ENCODE assay signal across 21 cellular contexts in the genomic region with DNA sequence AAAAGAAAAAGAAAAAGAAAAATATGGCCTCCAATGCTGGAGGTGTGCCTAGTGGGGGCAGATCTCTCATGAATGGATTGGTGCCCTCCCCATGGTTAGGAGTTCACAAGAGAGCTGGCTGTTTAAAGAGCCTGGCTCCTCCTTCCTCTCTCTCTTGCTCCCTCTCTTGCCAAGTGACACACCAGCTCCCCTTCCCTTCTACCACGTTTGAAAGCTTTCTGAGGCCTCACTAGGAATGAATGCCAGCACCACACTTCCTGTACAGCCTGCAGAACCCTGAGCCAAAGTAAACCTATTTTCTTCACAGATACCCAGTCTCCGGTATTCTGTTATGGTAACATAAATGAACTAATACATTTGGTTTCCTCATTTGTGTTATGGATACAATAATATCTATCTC.
DNase-seq lines count a peak whose midpoint lies in the region; TF ChIP-seq lines count a peak whose summit lies in the region.
"Had no signal": no experiment of that assay in that cellular context is flagged by ENCODE, and none has a peak within 500 bp of the region (broad histone marks: within the 10 kb centered on the region; RNA-seq: fewer than 3 reads in every experiment).

No MANE protein-coding gene starts in this region.

- no peaks in the 10 kb centered on the region for H3K27me3 ChIP-seq in ACC112 (ENCODE audit: insufficient read depth, low read length)
- H3K27me3 ChIP-seq: ovary had no signal

- peak overlapping the region; percentile 13 for H2AFZ ChIP-seq in ACC112 (ENCODE audit: low read length, unreplicated experiment)

- H3K27ac ChIP-seq in ACC112 (ENCODE audit: low read depth, low read length) (peak overlapping the region; percentile 38), HEK293 (ENCODE audit: extremely low read depth, low read depth, low read length) (no peak overlapping the region)
- H3K27ac ChIP-seq: KMS-11, ovary, skin epidermis, stomach had no signal

- H3K36me3 Mint-ChIP-seq in nephron progenitor cell (ENCODE audit: low read depth), result no peaks in the 10 kb centered on the region

- in situ Hi-C loops in astrocyte of the cerebellum (cut with HindIII; ENCODE audit: low sequenced_read_pairs), result no loop called here

- no peaks in the 10 kb centered on the region for H3K9me3 ChIP-seq in HEK293 (ENCODE audit: control insufficient read depth, insufficient read depth, low read depth, low read length)
- H3K9me3 ChIP-seq: BE2C, ovary, stomach had no signal

- no peaks in the 10 kb centered on the region for H3K9me3 Mint-ChIP-seq in nephron progenitor cell
- H3K9me3 Mint-ChIP-seq: dendritic cell treated with granulocyte-macrophage colony-stimulating factor and Interleukin-4, amounts not matched to agents 40 ng/mL and 50 ng/mL, for 4 days had no signal

- H3K27ac Mint-ChIP-seq in nephron progenitor cell, result no peak overlapping the region
- H3K27ac Mint-ChIP-seq: dendritic cell treated with granulocyte-macrophage colony-stimulating factor and Interleukin-4, amounts not matched to agents 40 ng/mL and 50 ng/mL, for 4 days had no signal

- peaks cover 54% of the 10 kb centered on the region for H3K4me1 Mint-ChIP-seq in nephron progenitor cell

- no peak overlapping the region for H3K4me3 ChIP-seq in ACC112 (ENCODE audit: low read depth, low read length)
- H3K4me3 ChIP-seq in HEK293 (ENCODE audit: low read depth, low read length), result no peak overlapping the region
- no peak overlapping the region for H3K4me3 ChIP-seq in astrocyte of the cerebellum (ENCODE audit: low read depth, low read length)
- H3K4me3 ChIP-seq: GM12878, lung, ovary, skin epidermis, stomach had no signal

- POLR2A ChIA-PET in HEK293 (lab: Yijun Ruan, JAX), result no interaction called here

- H3K79me2 ChIP-seq in ACC112 (ENCODE audit: control insufficient read depth, insufficient read depth, low read length, unreplicated experiment), result no peaks in the 10 kb centered on the region

- no peaks in the 10 kb centered on the region for H3K36me3 ChIP-seq in ACC112 (ENCODE audit: insufficient read depth, low read length)
- no peaks in the 10 kb centered on the region for H3K36me3 ChIP-seq in HEK293 (ENCODE audit: control insufficient read depth in 2 of 2, insufficient read depth in 1 of 2, low read length in 2 of 2)
- H3K36me3 ChIP-seq: BE2C, ovary, stomach had no signal

- CTCF ChIA-PET in HEK293 (lab: Yijun Ruan, JAX), result interaction anchor here (0.6 to 12.7 kb wide), 3 partner anchors 61 to 202 kb away, joined by 3 to 143 read pairs (median 3); no protein-coding TSS in a partner anchor

- H3K27me3 Mint-ChIP-seq in nephron progenitor cell (ENCODE audit: low read depth, poor library complexity), result peaks cover 62% of the 10 kb centered on the region

- DNase-seq in astrocyte of the cerebellum (ENCODE audit: low read depth), result peak; percentile 28
- peak; percentile 67 for DNase-seq in iris pigment epithelial cell (ENCODE audit: low read depth)
- DNase-seq in NCI-H1417 treated with DMSO at 0.1 percent for 48 hours (lab: John Stamatoyannopoulos, UW), result no peak
- no peak for DNase-seq in NCI-H82 (lab: John Stamatoyannopoulos, UW)
- no peak for DNase-seq in LoVo (ENCODE audit: low spot score)
- no peak for DNase-seq in nephron progenitor cell
- DNase-seq: activated CD4-positive, alpha-beta T cell treated with anti-CD3 and anti-CD28 coated beads, Interleukin-2, amount 50 U/mL, for 1 hour; BE2C; GF-D8; NCI-H1436; ovary; stimulated activated CD4-positive, alpha-beta T cell treated with anti-CD3 and anti-CD28 coated beads, Interleukin-2, amount 100 ng/mL, for 48 hours; stomach; SW 1271 had no signal

- TF ChIP-seq CTCF in HEK293 (tag by site-specific recombination; IDR thresholded peaks at IDR 0.05), result no peak
- TF ChIP-seq CTCF in astrocyte of the cerebellum (IDR thresholded peaks at IDR 0.05; ENCODE audit: low read depth, low read length, missing control alignments), result no peak
- TF ChIP-seq CTCF in nephron progenitor cell (IDR thresholded peaks at IDR 0.05), result no peak

- H3K4me1 ChIP-seq in ACC112 (ENCODE audit: control insufficient read depth, insufficient read depth, low read length, unreplicated experiment) (peaks cover 6% of the 10 kb centered on the region), HEK293 (ENCODE audit: control insufficient read depth, insufficient read depth, low read length) (peaks cover 3% of the 10 kb centered on the region)
- H3K4me1 ChIP-seq: BE2C had no signal

- H3K4me3 Mint-ChIP-seq in nephron progenitor cell, result no peak overlapping the region
- H3K4me3 Mint-ChIP-seq: dendritic cell treated with granulocyte-macrophage colony-stimulating factor and Interleukin-4, amounts not matched to agents 40 ng/mL and 50 ng/mL, for 4 days had no signal

TF ChIP-seq in HEK293, 187 proteins besides CTCF, POLR2A, EP300 and RAD21:
- TF ChIP-seq ZNF223 (tag by site-specific recombination; IDR thresholded peaks at IDR 0.05), result no peak
- TF ChIP-seq ZNF341 (tag by site-specific recombination; IDR thresholded peaks at IDR 0.05; ENCODE audit: low read depth), result peak; percentile 37; the same call in 1 of the 2 replicates

Comparison
In these comparisons a context has a peak if more than half of its experiments do, and no peak if none do; other contexts are left out.
1. DNase-seq: peak in astrocyte of the cerebellum (single experiment) and iris pigment epithelial cell (single experiment); none in NCI-H1417 treated with DMSO at 0.1 percent for 48 hours (single experiment), NCI-H82 (single experiment), LoVo (single experiment) and nephron progenitor cell (single experiment).